17 cellular contexts compared by ENCODE assay signal in the genomic region with DNA sequence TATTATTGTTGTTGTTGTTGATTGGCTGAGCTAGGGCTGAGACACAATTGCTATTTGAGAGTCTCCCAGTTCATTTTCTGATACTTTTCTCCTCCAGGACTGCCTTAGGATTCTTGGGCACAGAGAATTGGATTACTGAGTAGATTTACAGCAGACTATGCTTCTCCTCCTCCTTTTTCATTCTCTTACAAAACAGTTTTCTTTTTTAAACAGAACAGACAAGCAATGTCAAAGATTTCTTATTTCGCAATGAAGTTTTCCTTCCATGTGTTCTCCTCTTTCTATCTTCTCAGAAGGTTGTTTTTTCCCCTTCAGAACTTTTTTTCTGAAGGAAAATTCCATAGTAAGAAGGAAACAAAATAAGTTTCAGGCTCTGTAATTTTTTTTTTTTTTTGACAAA. TPM values are rescaled to one million over a fixed set of nuclear protein-coding genes. Genes with fewer than 3 reads are reported as not detected.
"Had no signal": no experiment of that assay in that cellular context is flagged by ENCODE, and none has a peak within 500 bp of the region (broad histone marks: within the 10 kb centered on the region; RNA-seq: fewer than 3 reads in every experiment).

No MANE protein-coding gene starts in this region.

- H3K36me3 ChIP-seq: cardiac muscle cell, colonic mucosa had no signal

- H3K4me3 ChIP-seq: cardiac muscle cell, colonic mucosa, psoas muscle, testis had no signal

- H3K4me1 ChIP-seq: colonic mucosa, psoas muscle, testis had no signal

- ATAC-seq: activated T-cell treated with anti-CD3 and anti-CD28 coated beads, Interleukin-2, amount 50 U/mL, for 72 hours; left colon; psoas muscle had no signal

- H3K27ac ChIP-seq: cardiac muscle cell, colonic mucosa, psoas muscle, testis had no signal

- H3K27me3 ChIP-seq: cardiac muscle cell, colonic mucosa, testis had no signal

- H3K9me3 ChIP-seq: colonic mucosa, psoas muscle, testis had no signal

- FAIRE-seq: astrocyte, endothelial cell of umbilical vein had no signal

- DNase-seq: activated CD4-positive, alpha-beta memory T cell treated with anti-CD3 and anti-CD28 coated beads for 36 hours; activated CD4-positive, alpha-beta T cell treated with anti-CD3 and anti-CD28 coated beads for 1 hour; activated gamma-delta T cell treated with Interleukin-2 at 50 U/mL for 16 hours; activated naive CD8-positive, alpha-beta T cell treated with anti-CD3 and anti-CD28 coated beads, Interleukin-2, amount 10 ng/mL, durations not matched to agents 7 days and 5 days; activated T-cell treated with anti-CD3 and anti-CD28 coated beads, Interleukin-2, amount 50 U/mL, for 72 hours; colonic mucosa; effector CD4-positive, alpha-beta T cell; left colon; mammary epithelial cell; occipital lobe; psoas muscle; stimulated activated CD4-positive, alpha-beta T cell treated with anti-CD3 and anti-CD28 coated beads, Interleukin-4, amount 100 ng/mL, for 24 hours; T-helper 9 cell; testis had no signal

RNA-seq across cellular contexts. Expression of a gene that starts 19.8 kb away (rescaled TPM):
- total RNA-seq: activated CD4-positive, alpha-beta memory T cell treated with anti-CD3 and anti-CD28 coated beads for 36 hours had no signal
